ENCODE assay signal across 9 cellular contexts in genomic region chr14:69049675-69050074, GRCh38.
DNase-seq lines count a peak whose midpoint lies in the region; ATAC-seq and TF ChIP-seq lines count a peak whose summit lies in the region.
"Had no signal": no experiment of that assay in that cellular context is flagged by ENCODE, and none has a peak within 500 bp of the region (broad histone marks: within the 10 kb centered on the region; RNA-seq: fewer than 3 reads in every experiment).

No MANE protein-coding gene starts in this region.

- in situ Hi-C loops in astrocyte of the spinal cord (cut with HindIII; ENCODE audit: low sequenced_read_pairs) = no loop called here

- TF ChIP-seq CTCF in astrocyte of the spinal cord (IDR thresholded peaks at IDR 0.05; ENCODE audit: low read depth, low read length) = no peak
- no peak for TF ChIP-seq CTCF in A673 (conservative IDR thresholded peaks at IDR 0.05; ENCODE audit: low read depth, low read length)

- peak overlapping the region; percentile 50 for H3K4me2 ChIP-seq in skeletal muscle satellite cell (ENCODE audit: low read length)

- H3K9ac ChIP-seq in skeletal muscle satellite cell (ENCODE audit: low read depth, low read length) = no peak overlapping the region

- CTCF ChIA-PET in A673 (lab: Charles Lee) = no interaction called here

- H3K27ac ChIP-seq in A673 (ENCODE audit: low read depth, low read length, poor library complexity, severe bottlenecking) = no peak overlapping the region
- H3K27ac ChIP-seq: VCaP had no signal

- peaks cover 35% of the 10 kb centered on the region for H3K4me1 ChIP-seq in skeletal muscle satellite cell (ENCODE audit: control insufficient read depth, insufficient read depth, low read length)
- peaks cover 25% of the 10 kb centered on the region for H3K4me1 ChIP-seq in A673 (ENCODE audit: insufficient read depth, low read length, poor library complexity, severe bottlenecking)

- POLR2A ChIA-PET in A673 (lab: Charles Lee; ENCODE audit: low non-redundant PET) = interaction anchor here (0.6 kb wide), 1 partner anchor 11 kb away, joined by 3 read pairs; no protein-coding TSS in a partner anchor

- H3K4me3 ChIP-seq in astrocyte of the spinal cord (ENCODE audit: low read depth, low read length) (no peak overlapping the region), skeletal muscle satellite cell (ENCODE audit: low read length) (no peak overlapping the region), A673 (ENCODE audit: low read depth, low read length, poor library complexity, severe bottlenecking) (no peak overlapping the region)

- H3K27me3 ChIP-seq in skeletal muscle satellite cell (ENCODE audit: control insufficient read depth, insufficient read depth, low read length) (no peaks in the 10 kb centered on the region), A673 (replicated peaks; ENCODE audit: insufficient read depth, low read depth, low read length, poor library complexity) (no peaks in the 10 kb centered on the region)

- no TSS peak for BruUV-seq in A673 (replicated peaks; lab: Mats Ljungman, UMichigan)

- peak; percentile 70 for ATAC-seq in left ventricle myocardium superior
- ATAC-seq in HG03196 (IDR thresholded peaks at IDR 0.05; ENCODE audit: unreplicated experiment) = no peak

- intact Hi-C loops in left ventricle myocardium superior (cut with micrococcal nuclease) = no loop called here
- intact Hi-C loops in A673 (cut with micrococcal nuclease; ENCODE audit: unreplicated experiment) = no loop called here

- DNase-seq in EL (peak; percentile 47), astrocyte of the spinal cord (ENCODE audit: low read depth, low spot score) (peak; percentile 72), left ventricle myocardium superior (no peak), SHP77 treated with DMSO at 0.1 percent for 48 hours (lab: John Stamatoyannopoulos, UW) (no peak), NCI-H128 (lab: John Stamatoyannopoulos, UW; ENCODE audit: unreplicated experiment) (no peak), A673 (ENCODE audit: low spot score) (no peak)

- no peaks in the 10 kb centered on the region for H3K9me3 ChIP-seq in skeletal muscle satellite cell (replicated peaks; ENCODE audit: low read length)
- no peaks in the 10 kb centered on the region for H3K9me3 ChIP-seq in A673 (ENCODE audit: low read depth, low read length, poor library complexity, severe bottlenecking)

- peaks cover 22% of the 10 kb centered on the region for H3K36me3 ChIP-seq in skeletal muscle satellite cell (ENCODE audit: insufficient read depth, low read length)
- H3K36me3 ChIP-seq in A673 (ENCODE audit: insufficient read depth, low read length, poor library complexity, severe bottlenecking) = peaks cover 9% of the 10 kb centered on the region

Comparison
In these comparisons a context has a peak if more than half of its experiments do, and no peak if none do; other contexts are left out.
1. DNase-seq: peak in EL (single experiment) and astrocyte of the spinal cord (single experiment); none in left ventricle myocardium superior (single experiment), SHP77 treated with DMSO at 0.1 percent for 48 hours (single experiment), NCI-H128 (single experiment) and A673 (single experiment).